In genomic region chr1:8378981-8379470, GRCh38 we compare ENCODE assay signal across 8 cellular contexts.
A peak's percentile ranks its signal among the peaks of the same experiment; 100 is the strongest.
DNase-seq lines count a peak whose midpoint lies in the region; ATAC-seq and TF ChIP-seq lines count a peak whose summit lies in the region.

No MANE protein-coding gene starts in this region.

- no peaks in the 10 kb centered on the region for H4K20me1 ChIP-seq in H9 (ENCODE audit: control insufficient read depth, insufficient read depth, insufficient read length)

- H2AK5ac ChIP-seq in H9 (ENCODE audit: insufficient read length, low read length), result no peak overlapping the region

- no peak overlapping the region for H4K91ac ChIP-seq in H9 (ENCODE audit: insufficient read length, low read depth, low read length)

- no peak overlapping the region for H3K4me2 ChIP-seq in H9 (ENCODE audit: insufficient read depth, insufficient read length, low read length)

- H3K18ac ChIP-seq in H9 (ENCODE audit: insufficient read length, low read depth, low read length), result no peak overlapping the region

- no peak overlapping the region for H4K8ac ChIP-seq in H9 (replicated peaks; ENCODE audit: insufficient read length, low read depth, low read length)

- H2BK12ac ChIP-seq in H9 (ENCODE audit: insufficient read length, low read depth, low read length), result no peak overlapping the region

- H3K14ac ChIP-seq in H9 (ENCODE audit: insufficient read depth, low read length), result peak overlapping the region; percentile 50; the same call in 1 of the 2 replicates

- H3K23ac ChIP-seq in H9 (ENCODE audit: insufficient read length, low read depth, low read length), result no peak overlapping the region

- H3K27me3 ChIP-seq in H9 (ENCODE audit: insufficient read depth, low read length), result no peaks in the 10 kb centered on the region
- no peaks in the 10 kb centered on the region for H3K27me3 ChIP-seq in ascending aorta
- H3K27me3 ChIP-seq in lower lobe of right lung (ENCODE audit: low read depth), result no peaks in the 10 kb centered on the region

- H2BK15ac ChIP-seq in H9 (ENCODE audit: low read depth, low read length), result no peak overlapping the region

- no peak overlapping the region for H3K4me3 ChIP-seq in ascending aorta
- H3K4me3 ChIP-seq in lower lobe of right lung, result no peak overlapping the region
- no peak overlapping the region for H3K4me3 ChIP-seq in skin epidermis

- H2BK5ac ChIP-seq in H9 (ENCODE audit: insufficient read length, low read length), result peak overlapping the region; percentile 20

- H3K9me3 ChIP-seq in H9 (ENCODE audit: control insufficient read depth, low read depth, low read length) (no peaks in the 10 kb centered on the region), ascending aorta (no peaks in the 10 kb centered on the region), lower lobe of right lung (no peaks in the 10 kb centered on the region)

- no peak overlapping the region for H3T11ph ChIP-seq in H9 (ENCODE audit: low read length)

- no peak overlapping the region for H4K5ac ChIP-seq in H9 (ENCODE audit: insufficient read length, low read depth, low read length)

- H3K9me3 Mint-ChIP-seq in H9, result no peaks in the 10 kb centered on the region

- H3K27ac Mint-ChIP-seq in H9, result peak overlapping the region in 2 of 3 experiments; percentile 65 to 89; a peak in 4 of 7 replicates

- peaks cover 9% of the 10 kb centered on the region for H3K79me1 ChIP-seq in H9 (ENCODE audit: insufficient read depth, low read depth, low read length, poor library complexity, severe bottlenecking)

- H3K27ac ChIP-seq in H9 (ENCODE audit: insufficient read length, low read depth, low read length) (no peak overlapping the region), ascending aorta (peak overlapping the region; percentile 39 to 61), lower lobe of right lung (peak overlapping the region; percentile 72), skin epidermis (peak overlapping the region in 11 of 21 experiments; percentile 1 to 71 (median 47))

- ATAC-seq in lower lobe of right lung, result peak in 1 of 2 donors; percentile 51
- ATAC-seq in GM19023 (IDR thresholded peaks at IDR 0.05; ENCODE audit: unreplicated experiment), result no peak

- no peak overlapping the region for H2BK20ac ChIP-seq in H9 (ENCODE audit: low read depth, low read length, poor library complexity, severe bottlenecking)

- H3K23me2 ChIP-seq in H9 (ENCODE audit: insufficient read length, low read depth, low read length, poor library complexity, severe bottlenecking), result no peaks in the 10 kb centered on the region

- DNase-seq in H9 (no peak), ascending aorta (ENCODE audit: low spot score in 2 of 2) (no peak), lower lobe of right lung (no peak), G401 (ENCODE audit: low spot score) (no peak), DMS53 (lab: John Stamatoyannopoulos, UW) (no peak), NCI-H187 treated with DMSO at 0.1 percent for 48 hours (lab: John Stamatoyannopoulos, UW) (no peak)

- WGBS in H9 (ENCODE audit: extremely low coverage, insufficient read length, low lambda C conversion rate), result no CpG with 5 or more reads among the region's 10 CpGs

- H3K4ac ChIP-seq in H9 (ENCODE audit: low read depth, low read length), result no peak overlapping the region

- TF ChIP-seq CTCF in H9 (conservative IDR thresholded peaks at IDR 0.05) (no peak), ascending aorta (IDR thresholded peaks at IDR 0.05) (no peak), lower lobe of right lung (IDR thresholded peaks at IDR 0.05) (no peak)

- no peaks in the 10 kb centered on the region for H3K27me3 Mint-ChIP-seq in H9 (ENCODE audit: low read depth)

- no peaks in the 10 kb centered on the region; the same call in 1 of the 2 replicates for H3K79me2 ChIP-seq in H9 (ENCODE audit: insufficient read depth, low read length)

- no peak overlapping the region for H2BK120ac ChIP-seq in H9 (ENCODE audit: low read depth, low read length, poor library complexity, severe bottlenecking)

- peaks cover 60 to 63% of the 10 kb centered on the region in 2 experiments for H3K4me1 Mint-ChIP-seq in H9

- no peak overlapping the region for H2AFZ ChIP-seq in H9 (ENCODE audit: low read length)

- H3K4me1 ChIP-seq in H9 (ENCODE audit: insufficient read depth, low read length), result peaks cover under 1% of the 10 kb centered on the region; the same call in 1 of the 2 replicates
- H3K4me1 ChIP-seq in ascending aorta, result peaks cover 10 to 63% of the 10 kb centered on the region in 2 donors
- peaks cover 85% of the 10 kb centered on the region for H3K4me1 ChIP-seq in lower lobe of right lung

- no peak overlapping the region for H3K4me3 Mint-ChIP-seq in H9

- H3K56ac ChIP-seq in H9 (ENCODE audit: insufficient read length, low read depth, low read length), result no peak overlapping the region

- in situ Hi-C loops in G401 (cut with HindIII; ENCODE audit: low sequenced_read_pairs), result no loop called here

- no peaks in the 10 kb centered on the region for H3K36me3 ChIP-seq in ascending aorta
- H3K36me3 ChIP-seq in lower lobe of right lung, result peaks cover 26% of the 10 kb centered on the region

- no peak overlapping the region for H3K9ac ChIP-seq in H9 (ENCODE audit: extremely low read depth, insufficient read length, low read length)

- peaks cover 3 to 7% (median 5%) of the 10 kb centered on the region in 3 experiments; a peak in 5 of 7 replicates for H3K36me3 Mint-ChIP-seq in H9 (ENCODE audit: insufficient read depth in 1 of 3, low read depth in 3 of 3)

- intact Hi-C loops in ascending aorta (cut with DNase I) (no loop called here), lower lobe of right lung (cut with DNase I) (no loop called here)
